ENCODE assay signal across 8 cellular contexts in genomic region chr14:52299692-52300278, GRCh38. TPM values are rescaled to one million over a fixed set of nuclear protein-coding genes. Genes with fewer than 3 reads are reported as not detected.
DNase-seq lines count a peak whose midpoint lies in the region; ATAC-seq and TF ChIP-seq lines count a peak whose summit lies in the region.

No MANE protein-coding gene starts in this region.

- TF ChIP-seq CTCF in natural killer cell (IDR thresholded peaks at IDR 0.05): peak; percentile 79

- TF ChIP-seq POLR2A in erythroblast (IDR thresholded peaks at IDR 0.05; ENCODE audit: low read length): no peak

- CTCF ChIA-PET in activated naive CD4-positive, alpha-beta T cell treated with anti-CD3 and anti-CD28 coated beads, Interleukin-2, amount 10 ng/mL, durations not matched to agents 7 days and 5 days (lab: Charles Lee): interaction anchor here (0.7 to 4.3 kb wide), 24 partner anchors 9 to 252 kb away, joined by 3 to 16 read pairs (median 4); partner anchors contain the start of gene PTGER2

- no peaks in the 10 kb centered on the region for H3K36me3 Mint-ChIP-seq in natural killer cell
- peaks cover 46% of the 10 kb centered on the region for H3K36me3 Mint-ChIP-seq in activated naive CD4-positive, alpha-beta T cell treated with anti-CD3 and anti-CD28 coated beads, Interleukin-2, amount 10 ng/mL, durations not matched to agents 7 days and 5 days

- intact Hi-C loops in natural killer cell (cut with micrococcal nuclease): loop anchor here (1.0 to 5.0 kb wide), 2 partner anchors 123 to 174 kb away; no protein-coding TSS in a partner anchor

- DNase-seq in NCI-H187 treated with DMSO at 0.1 percent for 48 hours (lab: John Stamatoyannopoulos, UW): peak; percentile 23
- no peak for DNase-seq in NCI-H187 (lab: John Stamatoyannopoulos, UW)
- DNase-seq in Jurkat, Clone E6-1 (ENCODE audit: low read depth, low spot score): peak; percentile 55
- peak; percentile 19 to 41 for DNase-seq in SHP77 (lab: John Stamatoyannopoulos, UW)
- DNase-seq in erythroblast (lab: John Stamatoyannopoulos, UW): peak; percentile 42 to 59
- no peak for DNase-seq in natural killer cell
- no peak for DNase-seq in activated naive CD4-positive, alpha-beta T cell treated with anti-CD3 and anti-CD28 coated beads, Interleukin-2, amount 10 ng/mL, durations not matched to agents 7 days and 5 days
- no peak for DNase-seq in activated naive CD4-positive, alpha-beta T cell treated with Interleukin-2 at 50 U/mL for 16 hours

- H3K4me1 Mint-ChIP-seq in natural killer cell: peaks cover 49 to 59% of the 10 kb centered on the region in 2 donors
- peaks cover 62% of the 10 kb centered on the region for H3K4me1 Mint-ChIP-seq in activated naive CD4-positive, alpha-beta T cell treated with anti-CD3 and anti-CD28 coated beads, Interleukin-2, amount 10 ng/mL, durations not matched to agents 7 days and 5 days

- H3K4me3 ChIP-seq in Jurkat, Clone E6-1 (ENCODE audit: low read length): no peak overlapping the region

- no peaks in the 10 kb centered on the region for H3K9me3 Mint-ChIP-seq in natural killer cell
- H3K9me3 Mint-ChIP-seq in activated naive CD4-positive, alpha-beta T cell treated with anti-CD3 and anti-CD28 coated beads, Interleukin-2, amount 10 ng/mL, durations not matched to agents 7 days and 5 days: peaks cover 6% of the 10 kb centered on the region

- no peaks in the 10 kb centered on the region for H3K27me3 Mint-ChIP-seq in natural killer cell (ENCODE audit: low read depth in 2 of 2)
- H3K27me3 Mint-ChIP-seq in activated naive CD4-positive, alpha-beta T cell treated with anti-CD3 and anti-CD28 coated beads, Interleukin-2, amount 10 ng/mL, durations not matched to agents 7 days and 5 days: peaks cover 16% of the 10 kb centered on the region

- H3K27ac Mint-ChIP-seq in natural killer cell: peak overlapping the region in 1 of 2 donors; percentile 82
- no peak overlapping the region for H3K27ac Mint-ChIP-seq in activated naive CD4-positive, alpha-beta T cell treated with anti-CD3 and anti-CD28 coated beads, Interleukin-2, amount 10 ng/mL, durations not matched to agents 7 days and 5 days

- peak; percentile 81 to 82 (median 81) for ATAC-seq in natural killer cell

- H3K4me3 Mint-ChIP-seq in natural killer cell: no peak overlapping the region
- no peak overlapping the region for H3K4me3 Mint-ChIP-seq in activated naive CD4-positive, alpha-beta T cell treated with anti-CD3 and anti-CD28 coated beads, Interleukin-2, amount 10 ng/mL, durations not matched to agents 7 days and 5 days

RNA-seq across cellular contexts. Expression of gene PTGER2, which starts 14.3 kb away (rescaled TPM):
- not detected for polyA plus RNA-seq in Jurkat, Clone E6-1 (2012; ENCODE audit: insufficient read depth, insufficient read length)
- 10 to 100 TPM; 55.3 to 67.9 (median 60.6) TPM for total RNA-seq in natural killer cell

RNA-seq across cellular contexts. Expression of gene PTGDR, which starts 32.3 kb away (rescaled TPM):
- not detected for polyA plus RNA-seq in Jurkat, Clone E6-1 (2012; ENCODE audit: insufficient read depth, insufficient read length)
- 100 to 1,000 TPM; 106 to 140 (median 112) TPM for total RNA-seq in natural killer cell

Comparison
In these comparisons a context has a peak if more than half of its experiments do, and no peak if none do; other contexts are left out.
1. DNase-seq: peak in NCI-H187 treated with DMSO at 0.1 percent for 48 hours (single experiment), Jurkat, Clone E6-1 (single experiment), SHP77 (2 of 2) and erythroblast (2 of 2); none in NCI-H187 (0 of 2), natural killer cell (single experiment), activated naive CD4-positive, alpha-beta T cell treated with anti-CD3 and anti-CD28 coated beads, Interleukin-2, amount 10 ng/mL, durations not matched to agents 7 days and 5 days (single experiment) and activated naive CD4-positive, alpha-beta T cell treated with Interleukin-2 at 50 U/mL for 16 hours (single experiment).